ENCODE assay signal across 13 cellular contexts in the genomic region with DNA sequence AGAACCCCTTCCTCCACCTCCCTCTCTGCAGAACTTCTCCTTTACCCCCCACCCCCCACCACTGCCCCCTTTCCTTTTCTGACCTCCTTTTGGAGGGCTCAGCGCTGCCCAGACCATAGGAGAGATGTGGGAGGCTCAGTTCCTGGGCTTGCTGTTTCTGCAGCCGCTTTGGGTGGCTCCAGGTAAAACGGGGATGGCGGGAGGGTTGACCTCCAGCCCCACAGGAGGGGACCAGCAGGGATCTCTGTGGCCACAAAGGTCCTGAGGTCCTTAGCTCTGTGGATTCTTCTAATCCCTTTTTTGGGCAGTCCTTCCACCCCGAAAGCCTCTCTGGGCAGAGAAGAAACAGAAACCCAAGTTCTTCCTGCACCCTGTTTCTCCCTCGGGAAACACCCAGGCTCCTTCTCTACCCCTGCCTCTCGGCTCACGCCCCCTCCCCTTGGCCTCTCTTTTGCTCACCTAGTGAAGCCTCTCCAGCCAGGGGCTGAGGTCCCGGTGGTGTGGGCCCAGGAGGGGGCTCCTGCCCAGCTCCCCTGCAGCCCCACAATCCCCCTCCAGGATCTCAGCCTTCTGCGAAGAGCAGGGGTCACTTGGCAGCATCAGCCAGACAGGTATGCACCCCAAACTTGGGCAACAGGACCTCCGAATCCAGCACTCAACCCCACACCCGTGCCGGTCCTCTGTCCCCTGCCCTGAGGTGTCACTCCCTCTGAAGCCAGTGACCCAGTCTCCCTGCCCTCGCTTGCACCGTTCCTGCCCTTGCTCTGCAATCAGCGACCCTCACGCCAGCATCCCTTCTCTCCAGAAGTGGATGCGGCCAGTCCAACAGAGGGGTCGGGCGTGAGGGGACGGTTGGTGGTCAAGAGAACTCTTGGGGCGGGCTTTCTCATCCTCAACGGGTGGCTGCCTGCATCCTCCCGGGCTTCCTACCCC. TPM values are rescaled to one million over a fixed set of nuclear protein-coding genes. Genes with fewer than 3 reads are reported as not detected.
DNase-seq lines count a peak whose midpoint lies in the region; ATAC-seq, FAIRE-seq and TF ChIP-seq lines count a peak whose summit lies in the region.
"Had no signal": no experiment of that assay in that cellular context is flagged by ENCODE, and none has a peak within 500 bp of the region (broad histone marks: within the 10 kb centered on the region; RNA-seq: fewer than 3 reads in every experiment).

No MANE protein-coding gene starts in this region.

- H3K27me3 ChIP-seq in OCI-LY3 (ENCODE audit: low read depth, low read length) (peaks cover 57% of the 10 kb centered on the region), small intestine (ENCODE audit: control insufficient read depth in 2 of 2, insufficient read depth in 2 of 2, low read length in 2 of 2) (peaks cover 0 to 3% of the 10 kb centered on the region in 2 donors), PC-3 (ENCODE audit: low read length) (no peaks in the 10 kb centered on the region), ascending aorta (no peaks in the 10 kb centered on the region)

- H3K36me3 ChIP-seq in OCI-LY3 (replicated peaks; ENCODE audit: low read depth, low read length) (no peaks in the 10 kb centered on the region), small intestine (ENCODE audit: control insufficient read depth in 2 of 2, insufficient read depth in 2 of 2, low read length in 2 of 2) (peaks cover 0 to 2% of the 10 kb centered on the region in 2 donors), PC-3 (ENCODE audit: low read depth, low read length) (no peaks in the 10 kb centered on the region), ascending aorta (peaks cover 13 to 18% of the 10 kb centered on the region in 2 donors)

- peaks cover 2% of the 10 kb centered on the region for H3K36me3 Mint-ChIP-seq in T-helper 2 cell treated with Interferon-gamma antibody and Interleukin-4, amounts not matched to agents 5 μg/mL and 100 μg/mL, for 36 hours (ENCODE audit: low read depth)
- H3K36me3 Mint-ChIP-seq in endothelial cell (ENCODE audit: low read depth, unreplicated experiment): peaks cover 58% of the 10 kb centered on the region

- no peaks in the 10 kb centered on the region for H3K9me2 ChIP-seq in PC-3 (replicated peaks; ENCODE audit: low read length)

- no peaks in the 10 kb centered on the region for H3F3A ChIP-seq in PC-3 (ENCODE audit: low read length, unreplicated experiment)

- ATAC-seq in PC-3: no peak

- intact Hi-C loops in PC-3 (cut with micrococcal nuclease): no loop called here
- intact Hi-C loops in ascending aorta (cut with DNase I): no loop called here

- H3K4me1 ChIP-seq in OCI-LY3 (ENCODE audit: low read length): peaks cover 50% of the 10 kb centered on the region
- H3K4me1 ChIP-seq in small intestine (ENCODE audit: control insufficient read depth in 2 of 2, insufficient read depth in 1 of 2, low read depth in 1 of 2, low read length in 1 of 2): peaks cover 0 to 3% of the 10 kb centered on the region in 2 donors
- peaks cover 10% of the 10 kb centered on the region for H3K4me1 ChIP-seq in PC-3 (ENCODE audit: insufficient read depth, low read length)
- peaks cover 4 to 17% of the 10 kb centered on the region in 2 donors for H3K4me1 ChIP-seq in ascending aorta

- FAIRE-seq in small intestine (lab: Jason Lieb, UNC): no peak
- FAIRE-seq: A549 had no signal

- H3K4me3 ChIP-seq in OCI-LY3 (ENCODE audit: low read length) (peak overlapping the region; percentile 64), small intestine (ENCODE audit: low read depth in 1 of 2, low read length in 2 of 2) (peak overlapping the region in 1 of 2 donors; percentile 46), PC-3 (ENCODE audit: low read length) (no peak overlapping the region), ascending aorta (peak overlapping the region in 1 of 2 donors; percentile 15)
- H3K4me3 ChIP-seq: A549, SK-N-MC had no signal

- H3K9ac ChIP-seq in OCI-LY3 (ENCODE audit: low read length): peak overlapping the region; percentile 44
- no peak overlapping the region for H3K9ac ChIP-seq in PC-3 (ENCODE audit: low read length)
- H3K9ac ChIP-seq: KMS-11 had no signal

- TF ChIP-seq CTCF in OCI-LY3 (IDR thresholded peaks at IDR 0.05; ENCODE audit: low read depth, low read length) (no peak), endothelial cell (IDR thresholded peaks at IDR 0.05; ENCODE audit: unreplicated experiment) (no peak), PC-3 (conservative IDR thresholded peaks at IDR 0.05; ENCODE audit: low read depth, low read length) (no peak), ascending aorta (IDR thresholded peaks at IDR 0.05) (no peak)

- H3K9me3 ChIP-seq in OCI-LY3 (ENCODE audit: insufficient read depth, low read length): no peaks in the 10 kb centered on the region
- H3K9me3 ChIP-seq in small intestine (ENCODE audit: control insufficient read depth, low read depth): no peaks in the 10 kb centered on the region
- no peaks in the 10 kb centered on the region for H3K9me3 ChIP-seq in PC-3 (ENCODE audit: low read length)
- H3K9me3 ChIP-seq in ascending aorta: no peaks in the 10 kb centered on the region
- H3K9me3 ChIP-seq: A549 had no signal

- BruUV-seq in PC-3 (replicated peaks; lab: Mats Ljungman, UMichigan): no TSS peak

- peak overlapping the region; percentile 56 for H3K27ac Mint-ChIP-seq in T-helper 2 cell treated with Interferon-gamma antibody and Interleukin-4, amounts not matched to agents 5 μg/mL and 100 μg/mL, for 36 hours
- no peak overlapping the region for H3K27ac Mint-ChIP-seq in endothelial cell (ENCODE audit: unreplicated experiment)

- H3K4me1 Mint-ChIP-seq in T-helper 2 cell treated with Interferon-gamma antibody and Interleukin-4, amounts not matched to agents 5 μg/mL and 100 μg/mL, for 36 hours (ENCODE audit: low read depth): peaks cover 49% of the 10 kb centered on the region
- peaks cover 48% of the 10 kb centered on the region for H3K4me1 Mint-ChIP-seq in endothelial cell (ENCODE audit: unreplicated experiment)

- H4K20me1 ChIP-seq in OCI-LY3 (ENCODE audit: insufficient read depth, low read length) (no peaks in the 10 kb centered on the region), PC-3 (ENCODE audit: low read length) (no peaks in the 10 kb centered on the region; the same call in 1 of the 2 replicates)

- POLR2A ChIA-PET in PC-3 (lab: Charles Lee; ENCODE audit: unreplicated experiment): interaction anchor here (0.6 kb wide), 1 partner anchor 39 kb away, joined by 3 read pairs; no protein-coding TSS in a partner anchor

- H3K27ac ChIP-seq in OCI-LY3 (ENCODE audit: low read length) (no peak overlapping the region), small intestine (ENCODE audit: low read depth in 1 of 2, low read length in 1 of 2) (peak overlapping the region; percentile 3 to 17), PC-3 (ENCODE audit: low read length) (no peak overlapping the region), ascending aorta (no peak overlapping the region)
- H3K27ac ChIP-seq: KMS-11, SK-N-MC had no signal

- H2AFZ ChIP-seq in OCI-LY3 (ENCODE audit: low read depth, low read length): 0 out of 2 replicates have a peak overlapping the region, but pooled peaks have one; percentile 42
- no peak overlapping the region for H2AFZ ChIP-seq in PC-3 (ENCODE audit: low read length)

- no peaks in the 10 kb centered on the region for H3K27me3 Mint-ChIP-seq in T-helper 2 cell treated with Interferon-gamma antibody and Interleukin-4, amounts not matched to agents 5 μg/mL and 100 μg/mL, for 36 hours (ENCODE audit: low read depth)
- peaks cover 13% of the 10 kb centered on the region for H3K27me3 Mint-ChIP-seq in endothelial cell (ENCODE audit: unreplicated experiment)

- H3K79me2 ChIP-seq in OCI-LY3 (ENCODE audit: low read length) (no peaks in the 10 kb centered on the region), PC-3 (ENCODE audit: low read length) (peaks cover 15% of the 10 kb centered on the region)

- no peak for DNase-seq in T-helper 2 cell treated with Interferon-gamma antibody and Interleukin-4, amounts not matched to agents 5 μg/mL and 100 μg/mL, for 36 hours (ENCODE audit: low spot score)
- DNase-seq in T-helper 2 cell (no peak), endothelial cell (ENCODE audit: low spot score) (peak; percentile 16), small intestine (no peak), cerebellum (ENCODE audit: low spot score) (no peak), PC-3 (no peak), ascending aorta (ENCODE audit: low spot score in 2 of 2) (no peak)
- DNase-seq: effector CD8-positive, alpha-beta T cell; NCI-H446 had no signal

- H3K4me2 ChIP-seq in OCI-LY3 (ENCODE audit: low read length) (peak overlapping the region; percentile 78), PC-3 (ENCODE audit: low read length) (no peak overlapping the region)
- H3K4me2 ChIP-seq: A549, KMS-11 had no signal

- WGBS in small intestine, 3 donors: 56 to 63% (median 57%) methylated on average over 24 of the region's 24 CpGs

- H3K4me3 Mint-ChIP-seq in T-helper 2 cell treated with Interferon-gamma antibody and Interleukin-4, amounts not matched to agents 5 μg/mL and 100 μg/mL, for 36 hours: peak overlapping the region; percentile 70
- peak overlapping the region; percentile 67 for H3K4me3 Mint-ChIP-seq in endothelial cell (ENCODE audit: unreplicated experiment)

- CTCF ChIA-PET in PC-3 (lab: Charles Lee): interaction anchor here (1.0 kb wide), 1 partner anchor 20 kb away, joined by 3 read pairs; the partner anchor contains the start of gene MLF2

- H3K9me3 Mint-ChIP-seq in T-helper 2 cell treated with Interferon-gamma antibody and Interleukin-4, amounts not matched to agents 5 μg/mL and 100 μg/mL, for 36 hours: no peaks in the 10 kb centered on the region
- no peaks in the 10 kb centered on the region for H3K9me3 Mint-ChIP-seq in endothelial cell (ENCODE audit: unreplicated experiment)

RNA-seq across cellular contexts. Expression of gene LAG3, which starts 0.7 kb away (rescaled TPM):
- total RNA-seq in endothelial cell (ENCODE audit: unreplicated experiment): 7.6 TPM
- 1 to 10 TPM in 1 of 3 donors, under 1 TPM in 2; 0.67 to 5.9 (median 0.76) TPM for polyA plus RNA-seq in small intestine
- 0.36 TPM for total RNA-seq in cerebellum
- 0.40 and 0.58 TPM in 2 replicates for total RNA-seq in PC-3 (2014; rRNA removed)
- not detected for total RNA-seq in ascending aorta

RNA-seq across cellular contexts. Expression of gene PTMS, which starts 6.8 kb away (rescaled TPM):
- total RNA-seq in endothelial cell (ENCODE audit: unreplicated experiment) (864 TPM), cerebellum (59.2 TPM), PC-3 (2014; rRNA removed) (46.4 and 84.7 TPM in 2 replicates), ascending aorta (361 TPM)
- polyA plus RNA-seq in small intestine: 100 to 1,000 TPM in 1 of 3 donors, 10 to 100 TPM in 2; 34.0 to 204 (median 85.9) TPM

RNA-seq across cellular contexts. Expression of gene CD4, which starts 16.3 kb away (rescaled TPM):
- total RNA-seq in endothelial cell (ENCODE audit: unreplicated experiment) (4.7 TPM), cerebellum (3.3 TPM), PC-3 (2014; rRNA removed) (0.23 TPM in 1 of 2 replicates, not detected in the other), ascending aorta (2.6 TPM)
- polyA plus RNA-seq in small intestine: 1 to 10 TPM in 2 of 3 donors, under 1 TPM in 1; 0.89 to 7.8 (median 5.1) TPM

RNA-seq across cellular contexts. Expression of gene MLF2, which starts 20.1 kb away (rescaled TPM):
- total RNA-seq in endothelial cell (ENCODE audit: unreplicated experiment): 118 TPM
- 100 to 1,000 TPM; 163 to 233 (median 204) TPM for polyA plus RNA-seq in small intestine
- 60.3 TPM for total RNA-seq in cerebellum
- 222 and 248 TPM in 2 replicates for total RNA-seq in PC-3 (2014; rRNA removed)
- 145 TPM for total RNA-seq in ascending aorta

RNA-seq across cellular contexts. Expression of gene GPR162, which starts 48.6 kb away (rescaled TPM):
- total RNA-seq in endothelial cell (ENCODE audit: unreplicated experiment): 52.7 TPM
- polyA plus RNA-seq in small intestine: 1 to 10 TPM in 2 of 3 donors, not detected in 1; 1.1 to 6.7 TPM
- 28.5 TPM for total RNA-seq in cerebellum
- not detected in 2 replicates for total RNA-seq in PC-3 (2014; rRNA removed)
- total RNA-seq in ascending aorta: 9.4 TPM

Comparison
In these comparisons a context has a peak if more than half of its experiments do, and no peak if none do; other contexts are left out.
1. H3K27ac ChIP-seq: peak in small intestine (2 of 2); none in OCI-LY3 (single experiment), PC-3 (single experiment) and ascending aorta (0 of 2).